9 cellular contexts compared by ENCODE assay signal in genomic region chr21:41367598-41368360, GRCh38. TPM values are rescaled to one million over a fixed set of nuclear protein-coding genes. Genes with fewer than 3 reads are reported as not detected.
DNase-seq lines count a peak whose midpoint lies in the region; ATAC-seq and TF ChIP-seq lines count a peak whose summit lies in the region.
"Had no signal": no experiment of that assay in that cellular context is flagged by ENCODE, and none has a peak within 500 bp of the region (broad histone marks: within the 10 kb centered on the region; RNA-seq: fewer than 3 reads in every experiment).

No MANE protein-coding gene starts in this region.

- H3K4me1 Mint-ChIP-seq in naive thymus-derived CD8-positive, alpha-beta T cell = peaks cover 35 to 95% (median 90%) of the 10 kb centered on the region in 4 donors

- H3K4me3 Mint-ChIP-seq in naive thymus-derived CD8-positive, alpha-beta T cell = peak overlapping the region in 9 of 10 donors; percentile 51 to 94 (median 87)

- H3K27me3 Mint-ChIP-seq in naive thymus-derived CD8-positive, alpha-beta T cell = peaks cover 0 to 1% (median 0%) of the 10 kb centered on the region in 5 donors

- H3K27ac ChIP-seq in RWPE1 (no peak overlapping the region), lower lobe of right lung (no peak overlapping the region)

- TF ChIP-seq CTCF in RWPE1 (conservative IDR thresholded peaks at IDR 0.05; ENCODE audit: low read depth) (no peak), lower lobe of right lung (IDR thresholded peaks at IDR 0.05) (no peak)

- H3K36me3 Mint-ChIP-seq in naive thymus-derived CD8-positive, alpha-beta T cell = peaks cover 0 to 31% (median 17%) of the 10 kb centered on the region in 3 donors

- peaks cover 19% of the 10 kb centered on the region for H3K4me1 ChIP-seq in lower lobe of right lung

- CTCF ChIA-PET in RWPE1 (lab: Yijun Ruan, JAX) = no interaction called here

- H3K36me3 ChIP-seq in lower lobe of right lung = peaks cover 6% of the 10 kb centered on the region

- H3K9me3 Mint-ChIP-seq in naive thymus-derived CD8-positive, alpha-beta T cell = no peaks in the 10 kb centered on the region

- no peaks in the 10 kb centered on the region for H3K27me3 ChIP-seq in lower lobe of right lung (ENCODE audit: low read depth)

- H3K27ac Mint-ChIP-seq in naive thymus-derived CD8-positive, alpha-beta T cell = peak overlapping the region; percentile 81 to 99 (median 96)

- H3K9me3 ChIP-seq in lower lobe of right lung = no peaks in the 10 kb centered on the region

- no peak overlapping the region for H3K4me3 ChIP-seq in lower lobe of right lung

- POLR2A ChIA-PET in naive thymus-derived CD8-positive, alpha-beta T cell (lab: Charles Lee) = interaction anchor here (1.9 to 4.2 kb wide), 3 partner anchors 50 to 85 kb away, joined by 7 to 61 read pairs (median 7); partner anchors contain the start of gene MX1
- POLR2A ChIA-PET in RWPE1 (lab: Yijun Ruan, JAX; ENCODE audit: low non-redundant PET) = no interaction called here

- peak; percentile 36 for ATAC-seq in GM18520 (IDR thresholded peaks at IDR 0.05; ENCODE audit: unreplicated experiment)
- ATAC-seq in GM21423 (IDR thresholded peaks at IDR 0.05; ENCODE audit: unreplicated experiment) = peak; percentile 60
- ATAC-seq in HG03520 (IDR thresholded peaks at IDR 0.05; ENCODE audit: unreplicated experiment) = peak; percentile 50
- ATAC-seq in naive thymus-derived CD8-positive, alpha-beta T cell = no peak
- no peak for ATAC-seq in lower lobe of right lung

- intact Hi-C loops in lower lobe of right lung (cut with DNase I) = no loop called here

- DNase-seq in naive thymus-derived CD8-positive, alpha-beta T cell = no peak
- DNase-seq in NCI-H69 (lab: John Stamatoyannopoulos, UW) (no peak), RWPE1 (ENCODE audit: low spot score) (no peak), lower lobe of right lung (no peak), DMS 273 (lab: John Stamatoyannopoulos, UW; ENCODE audit: unreplicated experiment) (no peak)

RNA-seq across cellular contexts. Expression of gene MX2, which starts 6.0 kb away (rescaled TPM):
- 100 to 1,000 TPM; 114 to 125 TPM for total RNA-seq in naive thymus-derived CD8-positive, alpha-beta T cell
- 10 to 100 TPM; 27.8 to 49.6 (median 42.4) TPM for polyA plus RNA-seq in naive thymus-derived CD8-positive, alpha-beta T cell
- total RNA-seq in lower lobe of right lung = 35.5 TPM

RNA-seq across cellular contexts. Expression of gene FAM3B, which starts 51.2 kb away (rescaled TPM):
- not detected for total RNA-seq in naive thymus-derived CD8-positive, alpha-beta T cell
- not detected for polyA plus RNA-seq in naive thymus-derived CD8-positive, alpha-beta T cell
- total RNA-seq in lower lobe of right lung = 4.8 TPM
- total RNA-seq: renal cortical epithelial cell had no signal

RNA-seq across cellular contexts. Expression of gene MX1, which starts 58.3 kb away (rescaled TPM):
- 10 to 100 TPM; 61.4 to 66.7 TPM for total RNA-seq in naive thymus-derived CD8-positive, alpha-beta T cell
- 10 to 100 TPM; 36.8 to 64.7 (median 44.8) TPM for polyA plus RNA-seq in naive thymus-derived CD8-positive, alpha-beta T cell
- total RNA-seq in lower lobe of right lung = 211 TPM

Comparison
In these comparisons a context has a peak if more than half of its experiments do, and no peak if none do; other contexts are left out.
1. ATAC-seq: peak in GM18520 (single experiment), GM21423 (single experiment) and HG03520 (single experiment); none in naive thymus-derived CD8-positive, alpha-beta T cell (0 of 2) and lower lobe of right lung (0 of 2).